20 cellular contexts compared by ENCODE assay signal in genomic region chr17:73356561-73357170, GRCh38. TPM values are rescaled to one million over a fixed set of nuclear protein-coding genes. Genes with fewer than 3 reads are reported as not detected.
DNase-seq lines count a peak whose midpoint lies in the region; ATAC-seq, FAIRE-seq and TF ChIP-seq lines count a peak whose summit lies in the region.
"Had no signal": no experiment of that assay in that cellular context is flagged by ENCODE, and none has a peak within 500 bp of the region (broad histone marks: within the 10 kb centered on the region; RNA-seq: fewer than 3 reads in every experiment).

No MANE protein-coding gene starts in this region.

- in situ Hi-C loops in IMR-90 (cut with MboI; ENCODE audit: low sequenced_read_pairs) (loop anchor here (25.0 kb wide), 1 partner anchor 769 kb away; no protein-coding TSS in a partner anchor), GM23248 (cut with MboI) (loop anchor here (25.0 kb wide), 2 partner anchors 644 to 769 kb away; no protein-coding TSS in a partner anchor)

- dilution Hi-C loops in IMR-90 (cut with HindIII; ENCODE audit: low sequenced_read_pairs, unreplicated experiment): no loop called here

- H2BK120ac ChIP-seq in IMR-90 (ENCODE audit: low read depth, low read length): no peak overlapping the region

- H3K14ac ChIP-seq in IMR-90 (replicated peaks; ENCODE audit: low read depth, low read length): no peak overlapping the region

- H3K9me3 ChIP-seq in IMR-90 (ENCODE audit: control insufficient read depth, insufficient read depth, low read length): no peaks in the 10 kb centered on the region
- no peaks in the 10 kb centered on the region for H3K9me3 ChIP-seq in right cardiac atrium (ENCODE audit: control insufficient read depth, low read length)
- no peaks in the 10 kb centered on the region for H3K9me3 ChIP-seq in sigmoid colon
- no peaks in the 10 kb centered on the region for H3K9me3 ChIP-seq in PC-3 (ENCODE audit: low read length)
- H3K9me3 ChIP-seq in GM23248 (ENCODE audit: low read depth): no peaks in the 10 kb centered on the region
- H3K9me3 ChIP-seq: left lung, uterus had no signal

- H2BK5ac ChIP-seq in IMR-90 (ENCODE audit: low read depth, low read length, poor library complexity, severe bottlenecking): no peak overlapping the region

- no peak overlapping the region for H2BK15ac ChIP-seq in IMR-90 (ENCODE audit: low read depth, low read length)

- H3K36me3 ChIP-seq in IMR-90 (ENCODE audit: control insufficient read depth, insufficient read depth, low read length) (no peaks in the 10 kb centered on the region), bronchial epithelial cell (ENCODE audit: control insufficient read depth, insufficient read depth, low read length) (peaks cover 4% of the 10 kb centered on the region), sigmoid colon (no peaks in the 10 kb centered on the region), PC-3 (ENCODE audit: low read depth, low read length) (no peaks in the 10 kb centered on the region), GM23248 (ENCODE audit: low read depth) (no peaks in the 10 kb centered on the region)
- H3K36me3 ChIP-seq: left lung, uterus had no signal

- H2AFZ ChIP-seq in IMR-90 (replicated peaks; ENCODE audit: low read length, poor library complexity): no peak overlapping the region
- no peak overlapping the region for H2AFZ ChIP-seq in PC-3 (ENCODE audit: low read length)
- no peak overlapping the region for H2AFZ ChIP-seq in GM23248

- H3K4me1 ChIP-seq in IMR-90 (ENCODE audit: control insufficient read depth, insufficient read depth, low read length): peaks cover 2% of the 10 kb centered on the region; the same call in 1 of the 2 replicates
- peaks cover 7% of the 10 kb centered on the region for H3K4me1 ChIP-seq in right cardiac atrium (ENCODE audit: control insufficient read depth, insufficient read depth, low read length)
- H3K4me1 ChIP-seq in sigmoid colon: peaks cover 0 to 63% (median 48%) of the 10 kb centered on the region in 4 donors
- H3K4me1 ChIP-seq in PC-3 (ENCODE audit: insufficient read depth, low read length): peaks cover 10% of the 10 kb centered on the region; the same call in 1 of the 2 replicates
- no peaks in the 10 kb centered on the region for H3K4me1 ChIP-seq in GM23248 (ENCODE audit: insufficient read depth)
- H3K4me1 ChIP-seq: uterus had no signal

- H3K9me2 ChIP-seq in PC-3 (replicated peaks; ENCODE audit: low read length): no peaks in the 10 kb centered on the region
- H3K9me2 ChIP-seq in GM23248 (ENCODE audit: insufficient read depth): no peaks in the 10 kb centered on the region

- ATAC-seq in IMR-90 (ENCODE audit: low read depth) (no peak), right cardiac atrium (no peak), PC-3 (no peak)
- ATAC-seq: HCT116, left lung, WTC11 had no signal

- POLR2A ChIA-PET in IMR-90 (lab: Charles Lee; ENCODE audit: unreplicated experiment): no interaction called here
- POLR2A ChIA-PET in PC-3 (lab: Charles Lee; ENCODE audit: unreplicated experiment): no interaction called here

- TF ChIP-seq CTCF in IMR-90 (conservative IDR thresholded peaks at IDR 0.05; ENCODE audit: low read depth, low read length) (no peak), bronchial epithelial cell (IDR thresholded peaks at IDR 0.05; ENCODE audit: insufficient read depth, low read length, severe bottlenecking) (no peak), sigmoid colon (IDR thresholded peaks at IDR 0.05) (no peak), PC-3 (conservative IDR thresholded peaks at IDR 0.05; ENCODE audit: low read depth, low read length) (no peak)

- H3K23ac ChIP-seq in IMR-90 (ENCODE audit: low read depth, low read length): no peak overlapping the region

- H4K20me1 ChIP-seq in IMR-90 (ENCODE audit: insufficient read depth, low read length) (no peaks in the 10 kb centered on the region; the same call in 1 of the 2 replicates), PC-3 (ENCODE audit: low read length) (no peaks in the 10 kb centered on the region), GM23248 (ENCODE audit: insufficient read depth) (no peaks in the 10 kb centered on the region)

- H3K79me2 ChIP-seq in PC-3 (ENCODE audit: low read length) (no peaks in the 10 kb centered on the region), GM23248 (ENCODE audit: insufficient read depth) (no peaks in the 10 kb centered on the region)

- H3K18ac ChIP-seq in IMR-90 (ENCODE audit: low read depth, low read length): no peak overlapping the region

- DNase-seq in IMR-90 (no peak), bronchial epithelial cell (ENCODE audit: low read depth) (no peak), right cardiac atrium (peak in 2 of 3 donors; percentile 19 to 35), sigmoid colon (no peak), PC-3 (no peak), NCI-H1436 (lab: John Stamatoyannopoulos, UW) (no peak), GM23248 (no peak), erythroblast (lab: John Stamatoyannopoulos, UW) (no peak)
- DNase-seq: activated CD4-positive, alpha-beta T cell treated with anti-CD3 and anti-CD28 coated beads, Interleukin-2, amount 50 U/mL, for 4 hours; activated naive CD4-positive, alpha-beta T cell treated with anti-CD3 and anti-CD28 coated beads, Interleukin-2, amount 10 ng/mL, durations not matched to agents 7 days and 5 days; central memory CD4-positive, alpha-beta T cell; NCI-H2029 treated with DMSO at 0.1 percent for 48 hours; NCI-H2227 treated with DMSO at 0.1 percent for 48 hours; uterus had no signal

- H3K27ac ChIP-seq in IMR-90 (ENCODE audit: insufficient read depth, low read length) (no peak overlapping the region), right cardiac atrium (ENCODE audit: low read length) (no peak overlapping the region), sigmoid colon (peak overlapping the region; percentile 57 to 87 (median 86)), PC-3 (ENCODE audit: low read length) (no peak overlapping the region), GM23248 (no peak overlapping the region)
- H3K27ac ChIP-seq: C4-2B, epithelial cell of prostate, HL-60, left lung, uterus had no signal

- no peak for TF ChIP-seq EP300 in sigmoid colon (IDR thresholded peaks at IDR 0.05)

- no peak overlapping the region for H4K5ac ChIP-seq in IMR-90 (ENCODE audit: low read depth, low read length)

- peak; percentile 7 for FAIRE-seq in bronchial epithelial cell (lab: Jason Lieb, UNC)

- H3K4ac ChIP-seq in IMR-90 (ENCODE audit: low read depth, low read length): no peak overlapping the region

- no peaks in the 10 kb centered on the region for H3K79me1 ChIP-seq in IMR-90 (ENCODE audit: low read depth in 1 of 2, low read length in 2 of 2)

- BruUV-seq in IMR-90 (replicated peaks; lab: Mats Ljungman, UMichigan) (no TSS peak), PC-3 (replicated peaks; lab: Mats Ljungman, UMichigan) (no TSS peak)

- H2AK9ac ChIP-seq in IMR-90 (replicated peaks; ENCODE audit: low read depth, low read length, poor library complexity): peak overlapping the region; percentile 42

- H3K56ac ChIP-seq in IMR-90 (ENCODE audit: extremely low read depth, insufficient read depth, low read length): no peak overlapping the region

- CTCF ChIA-PET in IMR-90 (lab: Yijun Ruan, JAX) (interaction anchor here (1.2 kb wide), 1 partner anchor 13 kb away, joined by 3 read pairs; no protein-coding TSS in a partner anchor), PC-3 (lab: Charles Lee) (no interaction called here)

- 83% methylated on average over 2 of the region's 8 CpGs; no CpG with 5 or more reads in 1 of the 2 experiments for WGBS in IMR-90 (ENCODE audit: extremely low coverage in 2 of 2, insufficient read length in 1 of 2), 2 experiments
- WGBS in right cardiac atrium: 86% methylated on average over 8 of the region's 8 CpGs
- 82 to 90% methylated on average over 8 of the region's 8 CpGs for WGBS in sigmoid colon, 2 donors
- WGBS in GM23248 (ENCODE audit: low coverage in 1 of 2, low lambda C conversion rate in 2 of 2, missing lambda C conversion rate in 2 of 2), 2 experiments: 78 to 81% methylated on average over 8 of the region's 8 CpGs

- peaks cover 10% of the 10 kb centered on the region for H3K27me3 ChIP-seq in IMR-90 (ENCODE audit: control insufficient read depth, insufficient read depth, low read length)
- no peaks in the 10 kb centered on the region for H3K27me3 ChIP-seq in bronchial epithelial cell (ENCODE audit: control insufficient read depth, insufficient read depth, low read length)
- H3K27me3 ChIP-seq in right cardiac atrium (ENCODE audit: control insufficient read depth, insufficient read depth): no peaks in the 10 kb centered on the region
- no peaks in the 10 kb centered on the region for H3K27me3 ChIP-seq in sigmoid colon
- H3K27me3 ChIP-seq in PC-3 (ENCODE audit: low read length): no peaks in the 10 kb centered on the region
- H3K27me3 ChIP-seq in GM23248 (replicated peaks; ENCODE audit: insufficient read depth): no peaks in the 10 kb centered on the region; the same call in 1 of the 2 replicates
- H3K27me3 ChIP-seq: left lung, uterus had no signal

- H3K9me1 ChIP-seq in IMR-90 (ENCODE audit: insufficient read depth, low read length): no peaks in the 10 kb centered on the region

- no peak overlapping the region for H4K8ac ChIP-seq in IMR-90 (ENCODE audit: low read depth in 2 of 2, low read length in 2 of 2)

- H3K4me2 ChIP-seq in IMR-90 (ENCODE audit: low read depth, low read length) (no peak overlapping the region), PC-3 (ENCODE audit: low read length) (no peak overlapping the region), GM23248 (ENCODE audit: unreplicated experiment) (no peak overlapping the region)

- TF ChIP-seq POLR2A in IMR-90 (IDR thresholded peaks at IDR 0.05; ENCODE audit: low read depth, low read length) (no peak), sigmoid colon (IDR thresholded peaks at IDR 0.05) (no peak), erythroblast (IDR thresholded peaks at IDR 0.05; ENCODE audit: low read length) (no peak)

- no peak overlapping the region for H4K91ac ChIP-seq in IMR-90 (ENCODE audit: insufficient read depth, low read depth, low read length)

- intact Hi-C loops in IMR-90 (cut with micrococcal nuclease) (no loop called here), right cardiac atrium (cut with DNase I) (no loop called here), sigmoid colon (cut with DNase I) (loop anchor here (2.0 kb wide), 1 partner anchor 44 kb away; the partner anchor contains the start of gene CDC42EP4), PC-3 (cut with micrococcal nuclease) (no loop called here)

- H3F3A ChIP-seq in PC-3 (ENCODE audit: low read length, unreplicated experiment) (no peaks in the 10 kb centered on the region), GM23248 (ENCODE audit: insufficient read depth) (no peaks in the 10 kb centered on the region)

- no peak overlapping the region for H2AK5ac ChIP-seq in IMR-90 (ENCODE audit: low read depth, low read length)

- no peak overlapping the region for H2BK20ac ChIP-seq in IMR-90 (ENCODE audit: low read depth, low read length)

- H3K9ac ChIP-seq in IMR-90 (ENCODE audit: low read depth, low read length) (no peak overlapping the region), PC-3 (ENCODE audit: low read length) (no peak overlapping the region), GM23248 (no peak overlapping the region)

- no peak overlapping the region for H3K4me3 ChIP-seq in IMR-90 (ENCODE audit: insufficient read depth, low read depth, low read length)
- no peak overlapping the region for H3K4me3 ChIP-seq in bronchial epithelial cell (ENCODE audit: low read depth, low read length)
- H3K4me3 ChIP-seq in right cardiac atrium (ENCODE audit: low read length): no peak overlapping the region
- H3K4me3 ChIP-seq in sigmoid colon: no peak overlapping the region
- no peak overlapping the region for H3K4me3 ChIP-seq in PC-3 (ENCODE audit: low read length)
- no peak overlapping the region for H3K4me3 ChIP-seq in GM23248
- H3K4me3 ChIP-seq: left lung, uterus had no signal

- no peak for TF ChIP-seq RAD21 in IMR-90 (IDR thresholded peaks at IDR 0.05; ENCODE audit: low read length)

RNA-seq across cellular contexts. Expression of gene CDC42EP4, which starts 44.9 kb away (rescaled TPM):
- total RNA-seq in IMR-90 (2012; rRNA removed): 14.3 and 16.1 TPM in 2 replicates
- 25.6 and 25.8 TPM in 2 replicates for polyA plus RNA-seq in IMR-90 (2012; rRNA removed)
- polyA plus RNA-seq in IMR-90 (2012; cell fraction: cytosol; rRNA removed): 15.5 and 25.9 TPM in 2 replicates
- 8.9 and 13.7 TPM in 2 replicates for polyA plus RNA-seq in IMR-90 (2012; cell fraction: nucleus; rRNA removed; ENCODE audit: low replicate concordance)
- total RNA-seq in bronchial epithelial cell: 16.8 and 29.3 TPM in 2 replicates
- 10 to 100 TPM; 28.1 to 47.1 (median 38.4) TPM for total RNA-seq in right cardiac atrium
- polyA plus RNA-seq in right cardiac atrium: 31.9 TPM
- total RNA-seq in sigmoid colon: 10 to 100 TPM; 68.1 to 87.6 (median 76.0) TPM
- polyA plus RNA-seq in sigmoid colon: 10 to 100 TPM; 44.0 to 57.3 (median 46.2) TPM
- 83.1 and 109 TPM in 2 replicates for total RNA-seq in PC-3 (2014; rRNA removed)
- total RNA-seq in GM23248 (2014; rRNA removed; shearing (Covaris generic)): 30.6 and 34.6 TPM in 2 replicates
- polyA plus RNA-seq in GM23248 (2016; fragmentation: Nextera tagmentation; extraction: Ambion mirVana): 31.2 and 35.4 TPM in 2 replicates

Comparison
In these comparisons a context has a peak if more than half of its experiments do, and no peak if none do; other contexts are left out.
1. DNase-seq: peak in right cardiac atrium (2 of 3); none in IMR-90 (single experiment), bronchial epithelial cell (single experiment), sigmoid colon (single experiment), PC-3 (single experiment), NCI-H1436 (single experiment), GM23248 (single experiment) and erythroblast (0 of 2).
2. H3K27ac ChIP-seq: peak in sigmoid colon (4 of 4); none in IMR-90 (single experiment), right cardiac atrium (single experiment), PC-3 (single experiment) and GM23248 (single experiment).